Comparison of ENCODE assay signal across 27 cellular contexts in the genomic region with DNA sequence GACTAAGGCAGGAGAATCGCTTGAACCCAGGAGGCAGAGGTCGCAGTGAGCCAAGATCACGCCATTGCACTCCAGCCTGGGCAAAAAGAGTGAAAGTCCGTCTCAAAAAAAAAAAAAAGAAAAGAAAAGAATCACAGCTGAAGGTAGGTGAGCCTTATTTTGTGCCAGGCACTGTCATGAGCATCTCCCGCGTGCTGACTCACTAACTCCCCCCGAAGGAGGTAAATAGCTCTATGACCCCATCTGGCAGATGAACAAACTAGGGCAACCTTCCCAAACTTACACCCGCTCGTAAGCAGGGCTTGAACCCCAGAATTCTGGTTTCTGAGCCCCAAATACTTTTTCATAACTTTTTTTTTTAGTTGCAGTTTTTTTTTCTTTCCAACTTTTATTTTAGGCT.
"Had no signal": no experiment of that assay in that cellular context is flagged by ENCODE, and none has a peak within 500 bp of the region (broad histone marks: within the 10 kb centered on the region; RNA-seq: fewer than 3 reads in every experiment).

No MANE protein-coding gene starts in this region.

- H3K9me3 Mint-ChIP-seq: nephron progenitor cell; stimulated activated effector memory CD8-positive, alpha-beta T cell treated with anti-CD3 and anti-CD28 coated beads, Interleukin-12 subunit alpha, Interleukin-12 subunit beta, amount 100 ng/mL, for 72 hours; type B pancreatic cell had no signal

- H3K36me3 ChIP-seq: esophagus squamous epithelium, lower lobe of right lung, ovary, sigmoid colon had no signal

- H3K4me3 Mint-ChIP-seq: naive thymus-derived CD8-positive, alpha-beta T cell; nephron progenitor cell; stimulated activated effector memory CD8-positive, alpha-beta T cell treated with anti-CD3 and anti-CD28 coated beads, Interleukin-12 subunit alpha, Interleukin-12 subunit beta, amount 100 ng/mL, for 72 hours; type B pancreatic cell had no signal

- H3K36me3 Mint-ChIP-seq: naive thymus-derived CD8-positive, alpha-beta T cell; stimulated activated effector memory CD8-positive, alpha-beta T cell treated with anti-CD3 and anti-CD28 coated beads, Interleukin-12 subunit alpha, Interleukin-12 subunit beta, amount 100 ng/mL, for 72 hours; type B pancreatic cell had no signal

- H3K27me3 ChIP-seq: ovary, testis, tibial artery had no signal

- H3K9me3 ChIP-seq: esophagus squamous epithelium, heart right ventricle, lower lobe of right lung, ovary, psoas muscle, sigmoid colon, stomach, testis, tibial artery had no signal

- H3K27ac Mint-ChIP-seq: naive thymus-derived CD8-positive, alpha-beta T cell; nephron progenitor cell; stimulated activated effector memory CD8-positive, alpha-beta T cell treated with anti-CD3 and anti-CD28 coated beads, Interleukin-12 subunit alpha, Interleukin-12 subunit beta, amount 100 ng/mL, for 72 hours had no signal

- H3K4me1 ChIP-seq: psoas muscle had no signal

- H3K27ac ChIP-seq: coronary artery, heart right ventricle, lower lobe of right lung, ovary, psoas muscle, sigmoid colon, testis, tibial artery had no signal

- DNase-seq: dermis blood vessel endothelial cell; effector memory CD4-positive, alpha-beta T cell; erythroblast; esophagus squamous epithelium; foreskin melanocyte; glutamatergic neuron; heart right ventricle; hippocampal formation; left ventricle myocardium superior; lower lobe of right lung; naive thymus-derived CD8-positive, alpha-beta T cell; nephron progenitor cell; nucleus accumbens; ovary; posterior cingulate gyrus; psoas muscle; right cardiac atrium; sigmoid colon; stimulated activated CD4-positive, alpha-beta T cell treated with anti-CD3 and anti-CD28 coated beads, Interleukin-2, amount 100 ng/mL, for 24 hours; stimulated activated CD4-positive, alpha-beta T cell treated with anti-CD3 and anti-CD28 coated beads, Interleukin-4, amount 100 ng/mL, for 24 hours; stimulated activated naive CD4-positive, alpha-beta T cell treated with Interleukin-2 at 50 U/mL for 16 hours; stomach; testis; tibial artery had no signal

- H3K4me3 ChIP-seq: coronary artery, esophagus squamous epithelium, heart right ventricle, lower lobe of right lung, ovary, psoas muscle, sigmoid colon, stomach, testis, tibial artery had no signal

- H3K4me1 Mint-ChIP-seq: stimulated activated effector memory CD8-positive, alpha-beta T cell treated with anti-CD3 and anti-CD28 coated beads, Interleukin-12 subunit alpha, Interleukin-12 subunit beta, amount 100 ng/mL, for 72 hours had no signal

- ATAC-seq: heart right ventricle; left ventricle myocardium superior; lower lobe of right lung; naive thymus-derived CD8-positive, alpha-beta T cell; psoas muscle; right cardiac atrium; stimulated activated effector memory CD8-positive, alpha-beta T cell treated with anti-CD3 and anti-CD28 coated beads, Interleukin-12 subunit alpha, Interleukin-12 subunit beta, amount 100 ng/mL, for 72 hours had no signal
